Comparison of ENCODE assay signal across 9 cellular contexts in the genomic region with DNA sequence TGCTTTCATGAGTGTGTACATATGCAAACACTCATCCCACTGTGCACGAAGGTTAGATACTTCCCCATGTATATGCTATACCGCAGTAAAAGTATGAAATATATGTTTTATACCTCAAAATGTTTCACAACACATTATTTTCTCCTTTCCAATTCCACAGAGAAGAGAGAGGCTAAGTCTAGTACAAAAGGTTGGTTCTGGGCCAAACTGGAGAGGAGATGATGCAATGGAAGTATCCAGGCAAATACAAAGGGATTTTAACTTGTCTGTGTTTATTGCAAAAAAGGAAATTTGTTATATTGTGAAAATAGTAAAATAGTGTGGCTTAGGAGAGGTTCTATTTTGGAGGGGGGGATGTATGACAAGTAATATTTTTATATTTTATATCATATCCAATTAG.
A peak's percentile ranks its signal among the peaks of the same experiment; 100 is the strongest.
DNase-seq lines count a peak whose midpoint lies in the region; ATAC-seq and TF ChIP-seq lines count a peak whose summit lies in the region.
"Had no signal": no experiment of that assay in that cellular context is flagged by ENCODE, and none has a peak within 500 bp of the region (broad histone marks: within the 10 kb centered on the region; RNA-seq: fewer than 3 reads in every experiment).

No MANE protein-coding gene starts in this region.

- peak; percentile 20 for DNase-seq in AG09309 (ENCODE audit: low read depth)
- DNase-seq in NCI-H446 (lab: John Stamatoyannopoulos, UW), result peak; percentile 47 to 58
- DNase-seq in epithelial cell of esophagus (ENCODE audit: low read depth), result peak; percentile 28
- peak; percentile 66 for DNase-seq in medulla oblongata (ENCODE audit: extremely low spot score)
- DNase-seq in NCI-H510A (lab: John Stamatoyannopoulos, UW), result no peak
- DNase-seq: stimulated activated CD4-positive, alpha-beta T cell treated with anti-CD3 and anti-CD28 coated beads, Interleukin-15, amount 100 ng/mL, for 24 hours had no signal

- ATAC-seq in HG03469 (IDR thresholded peaks at IDR 0.05; ENCODE audit: unreplicated experiment), result no peak
- ATAC-seq in HG03520 (IDR thresholded peaks at IDR 0.05; ENCODE audit: unreplicated experiment), result no peak
- no peak for ATAC-seq in HG02885 (IDR thresholded peaks at IDR 0.05; ENCODE audit: poor library complexity, unreplicated experiment)

- TF ChIP-seq CTCF in AG09309 (IDR thresholded peaks at IDR 0.05; ENCODE audit: control insufficient read depth, insufficient read depth, low read depth, low read length, missing control alignments) (no peak), epithelial cell of esophagus (IDR thresholded peaks at IDR 0.05; ENCODE audit: insufficient read depth, low read depth, low read length, missing control alignments) (no peak)

- H3K4me3 ChIP-seq in AG09309 (ENCODE audit: control insufficient read depth, low read depth, low read length) (no peak overlapping the region), epithelial cell of esophagus (ENCODE audit: low read length) (no peak overlapping the region)
